Comparison of ENCODE assay signal across 23 cellular contexts in genomic region chr3:52440249-52440551, GRCh38. TPM values are rescaled to one million over a fixed set of nuclear protein-coding genes. Genes with fewer than 3 reads are reported as not detected.
DNase-seq lines count a peak whose midpoint lies in the region; ATAC-seq and TF ChIP-seq lines count a peak whose summit lies in the region.
"Had no signal": no experiment of that assay in that cellular context is flagged by ENCODE, and none has a peak within 500 bp of the region (broad histone marks: within the 10 kb centered on the region; RNA-seq: fewer than 3 reads in every experiment).

No MANE protein-coding gene starts in this region.

- dilution Hi-C loops in mammary epithelial cell (cut with HindIII; ENCODE audit: low sequenced_read_pairs): no loop called here

- CTCF ChIA-PET in mammary epithelial cell (lab: Charles Lee; ENCODE audit: low non-redundant PET): no interaction called here

- in situ Hi-C loops in mammary epithelial cell (cut with MboI; ENCODE audit: low sequenced_read_pairs in 2 of 2): no loop called here

- H3K36me3 ChIP-seq in hepatocyte (replicated peaks; ENCODE audit: insufficient read depth, low read depth) (no peaks in the 10 kb centered on the region), upper lobe of right lung (no peaks in the 10 kb centered on the region), mammary epithelial cell (ENCODE audit: insufficient read depth, low read length) (no peaks in the 10 kb centered on the region)
- H3K36me3 ChIP-seq: BLaER1 had no signal

- H3K4me3 ChIP-seq in hepatocyte (no peak overlapping the region), upper lobe of right lung (no peak overlapping the region), mammary epithelial cell (replicated peaks in 1 of 3; ENCODE audit: insufficient read depth in 1 of 3, low read depth in 2 of 3, low read length in 3 of 3) (no peak overlapping the region)
- H3K4me3 ChIP-seq: BLaER1 had no signal

- no peaks in the 10 kb centered on the region for H3K4me1 ChIP-seq in hepatocyte (ENCODE audit: insufficient read depth)
- peaks cover 5% of the 10 kb centered on the region for H3K4me1 ChIP-seq in upper lobe of right lung
- H3K4me1 ChIP-seq in mammary epithelial cell (ENCODE audit: insufficient read depth, low read length): peaks cover 12% of the 10 kb centered on the region

- intact Hi-C loops in posterior vena cava (cut with DNase I): loop anchor here in 1 of 2 donors (10.0 kb wide), 1 partner anchor 435 kb away; no protein-coding TSS in a partner anchor
- intact Hi-C loops in upper lobe of right lung (cut with DNase I): no loop called here
- intact Hi-C loops in mammary epithelial cell (cut with micrococcal nuclease): loop anchor here (10.0 kb wide), 1 partner anchor 435 kb away; no protein-coding TSS in a partner anchor

- H3K4me2 ChIP-seq in hepatocyte (no peak overlapping the region), mammary epithelial cell (ENCODE audit: insufficient read depth, low read depth, low read length) (no peak overlapping the region)
- H3K4me2 ChIP-seq: BLaER1 had no signal

- H3K79me2 ChIP-seq in hepatocyte: no peaks in the 10 kb centered on the region
- no peaks in the 10 kb centered on the region for H3K79me2 ChIP-seq in mammary epithelial cell (ENCODE audit: insufficient read depth, low read length)

- BruUV-seq in mammary epithelial cell (replicated peaks; lab: Mats Ljungman, UMichigan): no TSS peak

- H3K9ac ChIP-seq in mammary epithelial cell (ENCODE audit: insufficient read depth, low read length): no peak overlapping the region
- H3K9ac ChIP-seq: BLaER1 had no signal

- H3K27me3 ChIP-seq in hepatocyte (no peaks in the 10 kb centered on the region), upper lobe of right lung (no peaks in the 10 kb centered on the region), mammary epithelial cell (ENCODE audit: insufficient read depth, low read length) (no peaks in the 10 kb centered on the region)

- no peaks in the 10 kb centered on the region for H4K20me1 ChIP-seq in hepatocyte (ENCODE audit: insufficient read depth, poor library complexity, severe bottlenecking)
- H4K20me1 ChIP-seq in mammary epithelial cell (ENCODE audit: insufficient read depth, low read length): no peaks in the 10 kb centered on the region

- H3K9me2 ChIP-seq in hepatocyte (replicated peaks; ENCODE audit: insufficient read depth): no peaks in the 10 kb centered on the region

- ATAC-seq in upper lobe of right lung (no peak), GM18873 (IDR thresholded peaks at IDR 0.05; ENCODE audit: low FRiP score, unreplicated experiment) (no peak)

- H2AFZ ChIP-seq in hepatocyte (no peak overlapping the region), mammary epithelial cell (ENCODE audit: low read depth, low read length) (no peak overlapping the region)

- no peak for TF ChIP-seq CTCF in hepatocyte (IDR thresholded peaks at IDR 0.05; ENCODE audit: poor library complexity)
- TF ChIP-seq CTCF in upper lobe of right lung (IDR thresholded peaks at IDR 0.05): no peak
- no peak for TF ChIP-seq CTCF in mammary epithelial cell (conservative IDR thresholded peaks at IDR 0.05 in 1 of 2, IDR thresholded peaks at IDR 0.05 in 1 of 2; ENCODE audit: extremely low read depth in 1 of 2, insufficient read depth in 1 of 2, low read depth in 1 of 2, low read length in 2 of 2)

- 91% methylated on average over 12 of the region's 12 CpGs for WGBS in hepatocyte (ENCODE audit: low lambda C conversion rate, missing lambda C conversion rate)
- WGBS in mammary epithelial cell (ENCODE audit: low coverage, missing lambda C conversion rate): 96% methylated on average over 11 of the region's 12 CpGs

- peak; percentile 4 for DNase-seq in activated T-cell treated with anti-CD3 and anti-CD28 coated beads, Interleukin-2, amount 50 U/mL, for 1 hour
- DNase-seq in activated T-cell treated with anti-CD3 and anti-CD28 coated beads, Interleukin-2, amount 50 U/mL, for 48 hours: no peak
- DNase-seq in hepatocyte (ENCODE audit: low spot score): peak; percentile 2
- DNase-seq in posterior vena cava (ENCODE audit: low spot score): peak; percentile 76
- DNase-seq in upper lobe of right lung: peak; percentile 56
- DNase-seq in mammary epithelial cell: no peak
- no peak for DNase-seq in activated CD4-positive, alpha-beta T cell treated with anti-CD3 and anti-CD28 coated beads, Interleukin-2, amount 50 U/mL, for 1 hour
- DNase-seq: ACHN; CD4-positive, alpha-beta T cell; COR-L47; DMS 273 treated with DMSO at 0.1 percent for 48 hours; DMS79 treated with DMSO at 0.1 percent for 48 hours; H9; KBM-7; MM.1S; NCI-H1048; NCI-H1436 treated with DMSO at 0.1 percent for 48 hours; NCI-H1930; NCI-H69 had no signal

- no peak overlapping the region for H3K27ac ChIP-seq in hepatocyte
- H3K27ac ChIP-seq in upper lobe of right lung: no peak overlapping the region
- no peak overlapping the region for H3K27ac ChIP-seq in mammary epithelial cell (ENCODE audit: insufficient read depth, low read depth, low read length)
- H3K27ac ChIP-seq: 22Rv1, BLaER1, HL-60 had no signal

- H3K9me3 ChIP-seq in hepatocyte (ENCODE audit: low read depth): no peaks in the 10 kb centered on the region
- H3K9me3 ChIP-seq in upper lobe of right lung: no peaks in the 10 kb centered on the region
- H3K9me3 ChIP-seq in mammary epithelial cell (replicated peaks; ENCODE audit: insufficient read depth, low read length): no peaks in the 10 kb centered on the region
- H3K9me3 ChIP-seq: BLaER1 had no signal

RNA-seq across cellular contexts. Expression of gene SEMA3G, which starts 4.7 kb away (rescaled TPM):
- total RNA-seq in hepatocyte (1.5 and 3.8 TPM in 2 replicates), posterior vena cava (10 to 100 TPM; 12.4 to 17.7 TPM), upper lobe of right lung (27.6 TPM), mammary epithelial cell (under 1 TPM; 0.45 to 0.50 TPM)
- polyA plus RNA-seq in hepatocyte (0.48 and 1.5 TPM in 2 replicates), mammary epithelial cell (0.24 TPM)
- not detected for polyA minus RNA-seq in mammary epithelial cell

RNA-seq across cellular contexts. Expression of gene TNNC1, which starts 13.6 kb away (rescaled TPM):
- total RNA-seq in hepatocyte (15.0 and 16.1 TPM in 2 replicates), posterior vena cava (1 to 10 TPM; 3.5 to 5.5 TPM), upper lobe of right lung (88.9 TPM), mammary epithelial cell (under 1 TPM; 0.33 to 0.85 TPM)
- polyA plus RNA-seq in hepatocyte (9.7 and 19.8 TPM in 2 replicates), mammary epithelial cell (0.15 TPM)
- not detected for polyA minus RNA-seq in mammary epithelial cell

RNA-seq across cellular contexts. Expression of gene NISCH, which starts 15.2 kb away (rescaled TPM):
- total RNA-seq in hepatocyte (52.1 and 74.5 TPM in 2 replicates), posterior vena cava (10 to 100 TPM; 53.0 to 65.2 TPM), upper lobe of right lung (94.6 TPM), mammary epithelial cell (100 to 1,000 TPM in 1 of 2 donors, 10 to 100 TPM in 1; 79.7 to 123 TPM)
- polyA plus RNA-seq in hepatocyte (58.9 and 66.3 TPM in 2 replicates), mammary epithelial cell (43.9 TPM)
- 103 TPM for polyA minus RNA-seq in mammary epithelial cell

RNA-seq across cellular contexts. Expression of gene PHF7, which starts 29.7 kb away (rescaled TPM):
- total RNA-seq in hepatocyte (7.1 and 7.2 TPM in 2 replicates), posterior vena cava (1 to 10 TPM; 6.4 to 9.2 TPM), upper lobe of right lung (6.8 TPM), mammary epithelial cell (10 to 100 TPM in 1 of 2 donors, 1 to 10 TPM in 1; 8.5 to 12.8 TPM)
- polyA plus RNA-seq in hepatocyte (3.9 and 7.1 TPM in 2 replicates), mammary epithelial cell (6.7 TPM)
- 8.1 TPM for polyA minus RNA-seq in mammary epithelial cell

RNA-seq across cellular contexts. Expression of gene BAP1, which starts 30.4 kb away (rescaled TPM):
- total RNA-seq in hepatocyte: 54.1 and 68.5 TPM in 2 replicates
- polyA plus RNA-seq in hepatocyte: 57.4 and 59.2 TPM in 2 replicates
- total RNA-seq in posterior vena cava: 10 to 100 TPM; 53.0 to 55.1 TPM
- total RNA-seq in upper lobe of right lung: 71.4 TPM
- 100 to 1,000 TPM in 1 of 2 donors, 10 to 100 TPM in 1; 50.2 to 120 TPM for total RNA-seq in mammary epithelial cell
- polyA plus RNA-seq in mammary epithelial cell: 56.6 TPM
- polyA minus RNA-seq in mammary epithelial cell: 107 TPM

Comparison
In these comparisons a context has a peak if more than half of its experiments do, and no peak if none do; other contexts are left out.
1. DNase-seq: peak in activated T-cell treated with anti-CD3 and anti-CD28 coated beads, Interleukin-2, amount 50 U/mL, for 1 hour (single experiment), hepatocyte (single experiment), posterior vena cava (single experiment) and upper lobe of right lung (single experiment); none in activated T-cell treated with anti-CD3 and anti-CD28 coated beads, Interleukin-2, amount 50 U/mL, for 48 hours (0 of 2), mammary epithelial cell (single experiment) and activated CD4-positive, alpha-beta T cell treated with anti-CD3 and anti-CD28 coated beads, Interleukin-2, amount 50 U/mL, for 1 hour (single experiment).